8 cellular contexts compared by ENCODE assay signal in the genomic region with DNA sequence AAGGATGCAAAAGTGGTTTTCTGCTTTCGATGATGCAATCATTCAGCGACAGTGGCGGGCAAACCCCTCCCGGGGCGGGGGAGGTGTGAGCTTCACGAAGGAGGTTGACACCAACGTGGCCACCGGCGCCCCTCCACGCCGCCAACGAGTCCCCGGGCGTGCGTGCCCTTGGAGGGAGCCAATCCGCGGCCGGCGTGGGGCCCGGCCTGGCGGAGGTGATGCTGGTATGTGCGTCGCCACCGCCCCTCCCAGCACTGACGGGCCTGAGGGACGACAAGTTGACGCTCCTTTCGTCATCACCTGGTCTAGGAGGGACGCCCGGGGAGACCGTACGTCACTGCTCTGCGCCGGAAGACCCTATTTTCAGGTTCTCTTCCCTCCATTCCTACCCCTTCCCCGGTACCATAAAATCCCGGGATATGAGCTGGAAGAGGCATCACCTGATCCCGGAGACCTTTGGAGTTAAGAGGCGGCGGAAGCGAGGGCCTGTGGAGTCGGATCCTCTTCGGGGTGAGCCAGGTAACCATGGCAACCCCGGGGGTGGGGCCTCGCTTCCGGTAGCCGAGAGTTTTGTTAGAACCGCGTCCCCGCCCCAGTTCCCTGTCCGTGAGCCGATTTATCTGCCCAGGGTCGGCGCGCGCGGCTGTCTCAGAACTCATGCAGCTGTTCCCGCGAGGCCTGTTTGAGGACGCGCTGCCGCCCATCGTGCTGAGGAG. TPM values are rescaled to one million over a fixed set of nuclear protein-coding genes. Genes with fewer than 3 reads are reported as not detected.
DNase-seq lines count a peak whose midpoint lies in the region; ATAC-seq and TF ChIP-seq lines count a peak whose summit lies in the region.

A gene (minus strand): TSS at position 146 of the 716 bp plus-strand sequence. CDS start 463 bp downstream, outside the sequence.

- peak; percentile 99 for DNase-seq in GM10248 (ENCODE audit: extremely low spot score)
- peak; percentile 99 for DNase-seq in NCI-H1105 (lab: John Stamatoyannopoulos, UW)
- DNase-seq in SKM-1 treated with dmso at 0.1 percent for 144 hours (lab: John Stamatoyannopoulos, UW; ENCODE audit: unreplicated experiment): peak; percentile 96
- DNase-seq in activated naive CD8-positive, alpha-beta T cell treated with anti-CD3 and anti-CD28 coated beads for 36 hours: peak; percentile 99
- peak; percentile 90 for DNase-seq in glutamatergic neuron
- peak; percentile 99 for DNase-seq in osteocyte (ENCODE audit: extremely low spot score, unreplicated experiment)

- ATAC-seq in HG02623 (IDR thresholded peaks at IDR 0.05; ENCODE audit: unreplicated experiment): peak; percentile 79

- peak within 1 kb of the TSS; percentile 78 for H3K4me3 ChIP-seq in thymus (ENCODE audit: low read length)

- CTCF ChIA-PET in GM10248 (lab: Yijun Ruan, JAX): interaction anchor here (1.0 to 1.3 kb wide), 3 partner anchors 20 to 282 kb away, joined by 3 to 7 read pairs (median 3); no protein-coding TSS in a partner anchor

- H3K36me3 Mint-ChIP-seq in activated naive CD8-positive, alpha-beta T cell treated with anti-CD3 and anti-CD28 coated beads for 36 hours: peaks cover 21% of the 10 kb centered on the region
- H3K36me3 Mint-ChIP-seq in glutamatergic neuron (ENCODE audit: unreplicated experiment) (peaks cover 5% of the 10 kb centered on the region), osteocyte (ENCODE audit: unreplicated experiment) (peaks cover 8% of the 10 kb centered on the region)

- TF ChIP-seq CTCF in GM10248 (IDR thresholded peaks at IDR 0.05; ENCODE audit: control extremely low read depth, extremely low read depth, low read depth, missing control alignments) (no peak), glutamatergic neuron (IDR thresholded peaks at IDR 0.05; ENCODE audit: partially characterized antibody, unreplicated experiment) (no peak), osteocyte (IDR thresholded peaks at IDR 0.05) (no peak)

- no peaks in the 10 kb centered on the region for H3K27me3 Mint-ChIP-seq in activated naive CD8-positive, alpha-beta T cell treated with anti-CD3 and anti-CD28 coated beads for 36 hours
- H3K27me3 Mint-ChIP-seq in glutamatergic neuron (ENCODE audit: unreplicated experiment) (peaks cover 14% of the 10 kb centered on the region), osteocyte (ENCODE audit: unreplicated experiment) (no peaks in the 10 kb centered on the region)

- H3K27me3 ChIP-seq in thymus (ENCODE audit: control insufficient read depth, insufficient read depth): no peaks in the 10 kb centered on the region

- peaks cover 34% of the 10 kb centered on the region for H3K36me3 ChIP-seq in thymus (ENCODE audit: control insufficient read depth, insufficient read depth)

- peaks cover 18% of the 10 kb centered on the region for H3K4me1 ChIP-seq in thymus (ENCODE audit: control insufficient read depth, insufficient read depth, low read length)

- H3K9me3 ChIP-seq in thymus (ENCODE audit: control insufficient read depth): peaks cover 1% of the 10 kb centered on the region

- under 1% methylated on average over 62 of the region's 62 CpGs for WGBS in thymus

- H3K27ac ChIP-seq in thymus (ENCODE audit: low read depth): peak within 1 kb of the TSS; percentile 99

- H3K27ac Mint-ChIP-seq in activated naive CD8-positive, alpha-beta T cell treated with anti-CD3 and anti-CD28 coated beads for 36 hours: peak within 1 kb of the TSS; percentile 100
- H3K27ac Mint-ChIP-seq in glutamatergic neuron (ENCODE audit: unreplicated experiment) (peak within 1 kb of the TSS; percentile 79), osteocyte (ENCODE audit: unreplicated experiment) (peak within 1 kb of the TSS; percentile 100)

- POLR2A ChIA-PET in GM10248 (lab: Yijun Ruan, JAX): interaction anchor here (0.5 to 3.3 kb wide), 4 partner anchors 13 to 145 kb away, joined by 3 to 15 read pairs (median 4); a partner anchor contains a TSS

- H3K4me3 Mint-ChIP-seq in activated naive CD8-positive, alpha-beta T cell treated with anti-CD3 and anti-CD28 coated beads for 36 hours: peak within 1 kb of the TSS; percentile 96
- H3K4me3 Mint-ChIP-seq in glutamatergic neuron (ENCODE audit: unreplicated experiment) (peak within 1 kb of the TSS; percentile 92), osteocyte (ENCODE audit: unreplicated experiment) (peak within 1 kb of the TSS; percentile 94)

- no peaks in the 10 kb centered on the region for H3K9me3 Mint-ChIP-seq in activated naive CD8-positive, alpha-beta T cell treated with anti-CD3 and anti-CD28 coated beads for 36 hours
- H3K9me3 Mint-ChIP-seq in glutamatergic neuron (ENCODE audit: unreplicated experiment) (peaks cover 20% of the 10 kb centered on the region), osteocyte (ENCODE audit: unreplicated experiment) (no peaks in the 10 kb centered on the region)

- H3K4me1 Mint-ChIP-seq in activated naive CD8-positive, alpha-beta T cell treated with anti-CD3 and anti-CD28 coated beads for 36 hours: peaks cover 37% of the 10 kb centered on the region
- H3K4me1 Mint-ChIP-seq in glutamatergic neuron (ENCODE audit: low read depth, unreplicated experiment): peaks cover 8% of the 10 kb centered on the region
- H3K4me1 Mint-ChIP-seq in osteocyte (ENCODE audit: unreplicated experiment): peaks cover 35% of the 10 kb centered on the region

RNA-seq across cellular contexts. Expression of the gene that starts here (rescaled TPM):
- total RNA-seq in activated naive CD8-positive, alpha-beta T cell treated with anti-CD3 and anti-CD28 coated beads for 36 hours: 10 to 100 TPM; 15.6 to 16.3 TPM
- total RNA-seq in glutamatergic neuron (ENCODE audit: unreplicated experiment) (23.8 TPM), osteocyte (28.6 and 30.8 TPM in 2 replicates)
- polyA plus RNA-seq in thymus: 27.3 TPM

Comparison
In these comparisons a context has a peak if more than half of its experiments do, and no peak if none do; other contexts are left out.
1. Peak in every context shown above with its lines: DNase-seq, ATAC-seq, H3K4me3 ChIP-seq and H3K27ac ChIP-seq.